ENCODE assay signal across 8 cellular contexts in genomic region chr2:208025814-208026184, GRCh38. TPM values are rescaled to one million over a fixed set of nuclear protein-coding genes. Genes with fewer than 3 reads are reported as not detected.
A peak's percentile ranks its signal among the peaks of the same experiment; 100 is the strongest.
DNase-seq lines count a peak whose midpoint lies in the region; ATAC-seq, FAIRE-seq and TF ChIP-seq lines count a peak whose summit lies in the region.

No MANE protein-coding gene starts in this region.

- H4K20me1 ChIP-seq in HepG2 (ENCODE audit: insufficient read depth, low read length): no peaks in the 10 kb centered on the region

- no peaks in the 10 kb centered on the region for H3K9me3 Mint-ChIP-seq in stimulated activated effector memory CD8-positive, alpha-beta T cell treated with anti-CD3 and anti-CD28 coated beads, Interleukin-12 subunit alpha, Interleukin-12 subunit beta, amount 100 ng/mL, for 72 hours

- H3K4me3 ChIP-seq in body of pancreas (peak overlapping the region; percentile 67 to 80), HepG2 (replicated peaks in 1 of 3; ENCODE audit: insufficient read depth in 1 of 3, low read depth in 2 of 3, low read length in 3 of 3) (peak overlapping the region; percentile 86 to 93 (median 87))

- H3K4me2 ChIP-seq in HepG2 (ENCODE audit: low read depth, low read length): peak overlapping the region; percentile 87

- no peaks in the 10 kb centered on the region for H3K9me3 ChIP-seq in body of pancreas
- no peaks in the 10 kb centered on the region for H3K9me3 ChIP-seq in HepG2 (ENCODE audit: low read length)

- ATAC-seq in HG02571 (IDR thresholded peaks at IDR 0.05; ENCODE audit: unreplicated experiment): peak; percentile 15
- peak; percentile 10 for ATAC-seq in body of pancreas
- peak; percentile 40 for ATAC-seq in HepG2
- ATAC-seq in stimulated activated effector memory CD8-positive, alpha-beta T cell treated with anti-CD3 and anti-CD28 coated beads, Interleukin-12 subunit alpha, Interleukin-12 subunit beta, amount 100 ng/mL, for 72 hours: peak; percentile 51

- in situ Hi-C loops in G401 (cut with HindIII; ENCODE audit: low sequenced_read_pairs) (no loop called here), HepG2 (cut with HindIII; ENCODE audit: extremely low pct_ligation_motif_present, low pct_unique_long_range_greater_than_20kb) (no loop called here)

- H3K36me3 Mint-ChIP-seq in stimulated activated effector memory CD8-positive, alpha-beta T cell treated with anti-CD3 and anti-CD28 coated beads, Interleukin-12 subunit alpha, Interleukin-12 subunit beta, amount 100 ng/mL, for 72 hours: no peaks in the 10 kb centered on the region

- DNase-seq in G401 (ENCODE audit: low spot score) (peak; percentile 62), RWPE1 (ENCODE audit: low spot score) (no peak), body of pancreas (no peak), HepG2 (ENCODE audit: low spot score) (no peak), UCSD-AML1 (lab: John Stamatoyannopoulos, UW; ENCODE audit: unreplicated experiment) (no peak), OCI-M2 (lab: John Stamatoyannopoulos, UW; ENCODE audit: unreplicated experiment) (no peak)
- peak; percentile 13 to 65 for DNase-seq in stimulated activated effector memory CD8-positive, alpha-beta T cell treated with anti-CD3 and anti-CD28 coated beads, Interleukin-12 subunit alpha, Interleukin-12 subunit beta, amount 100 ng/mL, for 72 hours (ENCODE audit: low spot score in 2 of 2)

- CTCF ChIA-PET in RWPE1 (lab: Yijun Ruan, JAX) (interaction anchor here (1.0 kb wide), 1 partner anchor 259 kb away, joined by 4 read pairs; no protein-coding TSS in a partner anchor), HepG2 (lab: Yijun Ruan, JAX; ENCODE audit: low intra/inter-chr PET ratio, low total read pairs) (no interaction called here)

- 43 to 57% methylated on average over 10 of the region's 10 CpGs for WGBS in body of pancreas, 2 donors
- WGBS in HepG2 (ENCODE audit: low lambda C conversion rate): 72% methylated on average over 10 of the region's 10 CpGs

- no peak for FAIRE-seq in HepG2 (lab: Jason Lieb, UNC)

- no peaks in the 10 kb centered on the region for H3K36me3 ChIP-seq in body of pancreas (replicated peaks in 1 of 2; ENCODE audit: insufficient read depth in 1 of 2, low read depth in 2 of 2)
- no peaks in the 10 kb centered on the region for H3K36me3 ChIP-seq in HepG2 (replicated peaks in 1 of 2; ENCODE audit: control insufficient read depth in 1 of 2, insufficient read depth in 2 of 2, low read length in 2 of 2)

- TF ChIP-seq EP300 in HepG2 (IDR thresholded peaks at IDR 0.05; ENCODE audit: low read depth in 2 of 2, low read length in 2 of 2) (no peak; a peak in 1 of 4 replicates), HepG2 (CRISPR knock-in tag; IDR thresholded peaks at IDR 0.05; ENCODE audit: borderline replicate concordance) (no peak)

- TF ChIP-seq POLR2A in body of pancreas (IDR thresholded peaks at IDR 0.05) (no peak), HepG2 (IDR thresholded peaks at IDR 0.05; ENCODE audit: insufficient read depth in 1 of 2, low read depth in 2 of 2, low read length in 2 of 2) (no peak; a peak in 1 of 4 replicates)

- H3K4me1 ChIP-seq in body of pancreas (peaks cover 16% of the 10 kb centered on the region), HepG2 (ENCODE audit: insufficient read depth, low read length) (peaks cover 25% of the 10 kb centered on the region)

- H3K9ac ChIP-seq in HepG2 (ENCODE audit: insufficient read depth, low read depth, low read length): peak overlapping the region; percentile 79

- H3K79me2 ChIP-seq in HepG2 (ENCODE audit: insufficient read depth, low read length): peaks cover 6% of the 10 kb centered on the region

- TF ChIP-seq CTCF in RWPE1 (conservative IDR thresholded peaks at IDR 0.05; ENCODE audit: low read depth): no peak
- no peak for TF ChIP-seq CTCF in body of pancreas (IDR thresholded peaks at IDR 0.05)
- TF ChIP-seq CTCF in HepG2 (CRISPR knock-in tag; IDR thresholded peaks at IDR 0.05): no peak

- peak overlapping the region; percentile 77 for H2AFZ ChIP-seq in HepG2 (ENCODE audit: low read length)

- peaks cover 15% of the 10 kb centered on the region for H3K4me1 Mint-ChIP-seq in stimulated activated effector memory CD8-positive, alpha-beta T cell treated with anti-CD3 and anti-CD28 coated beads, Interleukin-12 subunit alpha, Interleukin-12 subunit beta, amount 100 ng/mL, for 72 hours

- no peaks in the 10 kb centered on the region for H3K27me3 ChIP-seq in body of pancreas
- H3K27me3 ChIP-seq in HepG2 (ENCODE audit: control insufficient read depth in 1 of 2, insufficient read depth in 2 of 2, low read length in 2 of 2): no peaks in the 10 kb centered on the region; a peak in 1 of 5 replicates

- intact Hi-C loops in body of pancreas (cut with DNase I) (no loop called here), HepG2 (cut with micrococcal nuclease; ENCODE audit: unreplicated experiment) (no loop called here)

- TF ChIP-seq RAD21 in HepG2 (CRISPR knock-in tag; IDR thresholded peaks at IDR 0.05): no peak

- H3K4me3 Mint-ChIP-seq in stimulated activated effector memory CD8-positive, alpha-beta T cell treated with anti-CD3 and anti-CD28 coated beads, Interleukin-12 subunit alpha, Interleukin-12 subunit beta, amount 100 ng/mL, for 72 hours: peak overlapping the region; percentile 92

- peak overlapping the region; percentile 95 for H3K27ac Mint-ChIP-seq in stimulated activated effector memory CD8-positive, alpha-beta T cell treated with anti-CD3 and anti-CD28 coated beads, Interleukin-12 subunit alpha, Interleukin-12 subunit beta, amount 100 ng/mL, for 72 hours

- peak overlapping the region; percentile 69 for H3K27ac ChIP-seq in RWPE1
- H3K27ac ChIP-seq in body of pancreas: peak overlapping the region; percentile 9 to 87 (median 75)
- H3K27ac ChIP-seq in HepG2 (ENCODE audit: extremely low read length, insufficient read depth, low read length): peak overlapping the region; percentile 72

- POLR2A ChIA-PET in RWPE1 (lab: Yijun Ruan, JAX; ENCODE audit: low non-redundant PET) (interaction anchor here (1.1 kb wide), 1 partner anchor 19 kb away, joined by 3 read pairs; no protein-coding TSS in a partner anchor), HepG2 (lab: Yijun Ruan, JAX) (interaction anchor here (0.6 to 2.5 kb wide), 19 partner anchors 8 to 496 kb away, joined by 3 to 16 read pairs (median 5); partner anchors contain the start of genes CREB1, FZD5 and IDH1)

- BruUV-seq in HepG2 (replicated peaks; lab: Mats Ljungman, UMichigan): TSS peak; percentile 95

TF ChIP-seq in HepG2, 621 proteins besides CTCF, POLR2A, EP300 and RAD21 (continues in another document):
- no peak for TF ChIP-seq FUBP1 (CRISPR knock-in tag; IDR thresholded peaks at IDR 0.05; ENCODE audit: borderline replicate concordance)
- peak; percentile 9; the same call in 1 of the 2 replicates for TF ChIP-seq MBD4 (IDR thresholded peaks at IDR 0.05; ENCODE audit: borderline replicate concordance, low read length)

RNA-seq across cellular contexts. Expression of gene PLEKHM3, which starts 0.5 kb away (rescaled TPM):
- 22.6 and 25.8 TPM in 2 replicates for total RNA-seq in G401 (2014; rRNA removed; shearing (Covaris generic))
- total RNA-seq in body of pancreas (10 to 100 TPM; 14.0 to 15.2 TPM), HepG2 (2016; rRNA removed; fragmentation: Illumina TruSeq; extraction: Trizol) (4.5 and 5.3 TPM in 2 replicates)
- 19.1 and 24.9 TPM in 2 replicates for total RNA-seq in HepG2 (2016; cell fraction: cytosol; rRNA removed; fragmentation: Illumina TruSeq; extraction: Trizol; ENCODE audit: low read depth)
- 4.0 and 4.2 TPM in 2 replicates for total RNA-seq in HepG2 (2016; cell fraction: insoluble cytoplasmic fraction; rRNA removed; fragmentation: Illumina TruSeq; extraction: Trizol)
- 9.1 TPM in 2 replicates for total RNA-seq in HepG2 (2016; cell fraction: membrane; rRNA removed; fragmentation: Illumina TruSeq; extraction: Trizol)
- 7.9 and 8.6 TPM in 2 replicates for total RNA-seq in HepG2 (2016; cell fraction: nucleus; rRNA removed; fragmentation: Illumina TruSeq; extraction: Trizol)
- 4.7 and 4.8 TPM in 2 replicates for polyA plus RNA-seq in HepG2 (2011; rRNA removed)
- 3.0 and 4.7 TPM in 2 replicates for polyA plus RNA-seq in HepG2 (2011; cell fraction: cytosol; rRNA removed)
- polyA plus RNA-seq in HepG2 (2011; cell fraction: nucleus; rRNA removed): 4.5 and 5.0 TPM in 2 replicates
- 6.4 and 7.3 TPM in 2 replicates for polyA plus RNA-seq in HepG2 (2012)
- 0.14 and 0.26 TPM in 2 replicates for polyA plus RNA-seq in HepG2 (2016; cell fraction: cytosol; fragmentation: Illumina TruSeq; extraction: Trizol; ENCODE audit: low read depth)
- polyA plus RNA-seq in HepG2 (2016; cell fraction: insoluble cytoplasmic fraction; fragmentation: Illumina TruSeq; extraction: Trizol; ENCODE audit: low read depth): 2.9 and 3.9 TPM in 2 replicates
- 0.42 and 0.61 TPM in 2 replicates for polyA plus RNA-seq in HepG2 (2016; cell fraction: membrane; fragmentation: Illumina TruSeq; extraction: Trizol; ENCODE audit: low read depth)
- polyA plus RNA-seq in HepG2 (2016; cell fraction: nucleus; fragmentation: Illumina TruSeq; extraction: Trizol; ENCODE audit: insufficient read depth, low read depth): 3.7 and 4.4 TPM in 2 replicates
- polyA minus RNA-seq in HepG2 (2011; rRNA and poly(A)+ RNA removed; ENCODE audit: low replicate concordance): 10.7 and 19.7 TPM in 2 replicates
- polyA minus RNA-seq in HepG2 (2011; cell fraction: cytosol; rRNA and poly(A)+ RNA removed): 8.7 and 9.8 TPM in 2 replicates
- polyA minus RNA-seq in HepG2 (2011; cell fraction: nucleus; rRNA and poly(A)+ RNA removed): 24.7 and 30.6 TPM in 2 replicates

Comparison
In these comparisons a context has a peak if more than half of its experiments do, and no peak if none do; other contexts are left out.
1. DNase-seq: peak in G401 (single experiment) and stimulated activated effector memory CD8-positive, alpha-beta T cell treated with anti-CD3 and anti-CD28 coated beads, Interleukin-12 subunit alpha, Interleukin-12 subunit beta, amount 100 ng/mL, for 72 hours (2 of 2); none in RWPE1 (single experiment), body of pancreas (0 of 4), HepG2 (single experiment), UCSD-AML1 (single experiment) and OCI-M2 (single experiment).
2. Peak in every context shown above with its lines, with median percentiles within 50 percentile points of each other: ATAC-seq and H3K27ac ChIP-seq.